19 cellular contexts compared by ENCODE assay signal in the genomic region with DNA sequence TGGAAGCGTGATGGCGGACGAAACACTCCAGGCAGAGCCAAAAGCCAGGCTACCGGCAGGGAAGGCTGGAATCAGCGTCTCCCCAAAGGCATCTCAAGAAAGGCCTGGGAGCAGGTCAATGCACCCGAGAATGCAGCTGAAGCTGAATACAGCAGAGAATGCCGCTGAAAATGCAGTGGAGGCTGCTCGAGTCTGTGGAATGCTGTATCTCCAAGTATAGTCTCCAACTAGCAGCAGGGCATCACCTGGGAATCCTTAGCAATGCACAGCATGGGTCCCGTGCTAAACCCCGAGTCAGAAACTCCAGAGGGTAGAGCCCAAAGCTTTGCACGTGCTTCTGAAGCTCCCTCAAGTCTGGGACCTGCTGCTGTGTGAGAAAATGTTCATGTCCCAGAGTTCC.
"Had no signal": no experiment of that assay in that cellular context is flagged by ENCODE, and none has a peak within 500 bp of the region (broad histone marks: within the 10 kb centered on the region; RNA-seq: fewer than 3 reads in every experiment).

No MANE protein-coding gene starts in this region.

- FAIRE-seq: frontal cortex, TTC549 had no signal

- ATAC-seq: activated CD4-positive, CD25-positive, alpha-beta regulatory T cell treated with anti-CD3 and anti-CD28 coated beads, Interleukin-2, amount 50 U/mL, for 24 hours; activated T-helper 17 cell treated with anti-CD3 and anti-CD28 coated beads, Interleukin-2, amount 50 U/mL, for 72 hours; effector memory CD8-positive, alpha-beta T cell had no signal

- H3K4me3 ChIP-seq: breast epithelium, right atrium auricular region, skin epidermis had no signal

- H3K4me1 ChIP-seq: breast epithelium, right atrium auricular region had no signal

- DNase-seq: activated naive CD4-positive, alpha-beta T cell treated with Interleukin-2 at 50 U/mL for 16 hours; anterior cingulate cortex; cerebellar nuclear complex; effector memory CD8-positive, alpha-beta T cell; naive B cell; posterior cingulate gyrus; stimulated activated CD4-positive, alpha-beta T cell treated with anti-CD3 and anti-CD28 coated beads, Interleukin-4, amount 100 ng/mL, for 24 hours; stimulated activated naive CD4-positive, alpha-beta T cell had no signal

- H3K36me3 ChIP-seq: breast epithelium, neutrophil, right atrium auricular region, tibial nerve had no signal

- H3K27me3 ChIP-seq: breast epithelium, neutrophil, right atrium auricular region, tibial nerve had no signal

- H3K27ac Mint-ChIP-seq: activated T-helper 17 cell treated with anti-CD3 and anti-CD28 coated beads, Interleukin-2, amount 50 U/mL, for 72 hours; dendritic cell treated with granulocyte-macrophage colony-stimulating factor and Interleukin-4, amounts not matched to agents 40 ng/mL and 50 ng/mL, for 4 days; effector memory CD8-positive, alpha-beta T cell had no signal

- H3K4me1 Mint-ChIP-seq: activated T-helper 17 cell treated with anti-CD3 and anti-CD28 coated beads, Interleukin-2, amount 50 U/mL, for 72 hours had no signal

- H3K9me3 ChIP-seq: breast epithelium, neutrophil, tibial nerve had no signal

- H3K9me3 Mint-ChIP-seq: effector memory CD8-positive, alpha-beta T cell had no signal

- H3K4me3 Mint-ChIP-seq: activated T-helper 17 cell treated with anti-CD3 and anti-CD28 coated beads, Interleukin-2, amount 50 U/mL, for 72 hours; dendritic cell treated with granulocyte-macrophage colony-stimulating factor and Interleukin-4, amounts not matched to agents 40 ng/mL and 50 ng/mL, for 4 days; effector memory CD8-positive, alpha-beta T cell had no signal

- H3K27ac ChIP-seq: breast epithelium, epithelial cell of prostate, neutrophil, right atrium auricular region, skin epidermis had no signal
